Comparison of ENCODE assay signal across 1 cellular context in genomic region chr19:16200038-16200775, GRCh38.
TF ChIP-seq lines count a peak whose summit lies in the region.

No MANE protein-coding gene starts in this region.

TF ChIP-seq in HepG2, 621 proteins besides CTCF, POLR2A, EP300 and RAD21 (continued from another document and continues in another):
- TF ChIP-seq CREB1 (IDR thresholded peaks at IDR 0.05), result no peak
- TF ChIP-seq CREB1 (CRISPR knock-in tag; IDR thresholded peaks at IDR 0.05), result 0 out of 2 replicates have a peak, but pooled peaks have one; percentile 32
- TF ChIP-seq ZNF878 (CRISPR knock-in tag; IDR thresholded peaks at IDR 0.05), result no peak
- no peak for TF ChIP-seq PLRG1 (conservative IDR thresholded peaks at IDR 0.05)
- TF ChIP-seq SIN3A (IDR thresholded peaks at IDR 0.05; ENCODE audit: borderline replicate concordance, low read depth, low read length), result no peak
- peak; percentile 93 for TF ChIP-seq XRCC5 (optimal IDR thresholded peaks at IDR 0.05; ENCODE audit: low read length)
- peak in 1 of 2 experiments; percentile 71; a peak in 1 of 4 replicates for TF ChIP-seq KLF16 (CRISPR knock-in tag; IDR thresholded peaks at IDR 0.05)
- TF ChIP-seq ZNF513 (CRISPR knock-in tag; conservative IDR thresholded peaks at IDR 0.05), result no peak
- no peak for TF ChIP-seq ZNF275 (CRISPR knock-in tag; IDR thresholded peaks at IDR 0.05; ENCODE audit: borderline replicate concordance)
- peak; percentile 59; the same call in 1 of the 2 replicates for TF ChIP-seq CREM (IDR thresholded peaks at IDR 0.05)
- no peak for TF ChIP-seq CREM (CRISPR knock-in tag; IDR thresholded peaks at IDR 0.05)
- no peak for TF ChIP-seq ATF3 (CRISPR knock-in tag; IDR thresholded peaks at IDR 0.05)
- TF ChIP-seq MTA1 (CRISPR knock-in tag; IDR thresholded peaks at IDR 0.05; ENCODE audit: borderline replicate concordance), result peak; percentile 62
- 0 out of 2 replicates have a peak, but pooled peaks have one; percentile 38 for TF ChIP-seq ZNF317 (CRISPR knock-in tag; IDR thresholded peaks at IDR 0.05)
- peak; percentile 70; the same call in 1 of the 2 replicates for TF ChIP-seq ARNT2 (CRISPR knock-in tag; IDR thresholded peaks at IDR 0.05; ENCODE audit: low read depth)
- TF ChIP-seq THAP11 (CRISPR knock-in tag; IDR thresholded peaks at IDR 0.05), result peak; percentile 75
- peak; percentile 72 for TF ChIP-seq MAX (IDR thresholded peaks at IDR 0.05)
- peak; percentile 78; the same call in 2 of the 3 replicates for TF ChIP-seq MXI1 (IDR thresholded peaks at IDR 0.05; ENCODE audit: borderline replicate concordance, low read depth, low read length)
- TF ChIP-seq HDAC2 (CRISPR knock-in tag; IDR thresholded peaks at IDR 0.05), result peak; percentile 81; the same call in 1 of the 2 replicates
- no peak for TF ChIP-seq SUZ12 (IDR thresholded peaks at IDR 0.05; ENCODE audit: low read depth, low read length)
- TF ChIP-seq THAP7 (CRISPR knock-in tag; IDR thresholded peaks at IDR 0.05), result peak; percentile 94
- peak; percentile 48; the same call in 1 of the 2 replicates for TF ChIP-seq ZNF792 (CRISPR knock-in tag; IDR thresholded peaks at IDR 0.05)
- peak; percentile 88 for TF ChIP-seq IRF2 (CRISPR knock-in tag; IDR thresholded peaks at IDR 0.05)
- no peak for TF ChIP-seq AHR (CRISPR knock-in tag; IDR thresholded peaks at IDR 0.05)
- TF ChIP-seq GATA4 (IDR thresholded peaks at IDR 0.05; ENCODE audit: borderline replicate concordance, low read depth), result no peak
- TF ChIP-seq UBTF (CRISPR knock-in tag; IDR thresholded peaks at IDR 0.05), result peak; percentile 80
- TF ChIP-seq ZNF556 (CRISPR knock-in tag; IDR thresholded peaks at IDR 0.05; ENCODE audit: borderline replicate concordance), result peak; percentile 87; the same call in 1 of the 2 replicates
- TF ChIP-seq HNF4G (IDR thresholded peaks at IDR 0.05; ENCODE audit: borderline replicate concordance, low read depth, low read length), result peak; percentile 99
- TF ChIP-seq HNF4G (CRISPR knock-in tag; IDR thresholded peaks at IDR 0.05; ENCODE audit: borderline replicate concordance, low read depth), result peak; percentile 97
- TF ChIP-seq PATZ1 (CRISPR knock-in tag; IDR thresholded peaks at IDR 0.05), result peak; percentile 85
- 0 out of 2 replicates have a peak, but pooled peaks have one; percentile 67 for TF ChIP-seq ZBTB25 (CRISPR knock-in tag; IDR thresholded peaks at IDR 0.05)
- TF ChIP-seq KDM5B (CRISPR knock-in tag; IDR thresholded peaks at IDR 0.05; ENCODE audit: borderline replicate concordance), result no peak
- peak; percentile 92 for TF ChIP-seq ZNF644 (CRISPR knock-in tag; IDR thresholded peaks at IDR 0.05; ENCODE audit: low read depth)
- TF ChIP-seq ZNF18 (CRISPR knock-in tag; IDR thresholded peaks at IDR 0.05; ENCODE audit: insufficient replicate concordance), result no peak
- no peak for TF ChIP-seq RFX3 (CRISPR knock-in tag; IDR thresholded peaks at IDR 0.05)
- no peak for TF ChIP-seq ZNF784 (CRISPR knock-in tag; IDR thresholded peaks at IDR 0.05; ENCODE audit: borderline replicate concordance)
- peak; percentile 89; the same call in 1 of the 2 replicates for TF ChIP-seq TARDBP (CRISPR knock-in tag; IDR thresholded peaks at IDR 0.05)
- no peak for TF ChIP-seq CHCHD3 (CRISPR knock-in tag; IDR thresholded peaks at IDR 0.05)
- peak; percentile 82 for TF ChIP-seq ZBTB34 (CRISPR knock-in tag; IDR thresholded peaks at IDR 0.05)
- TF ChIP-seq ZNF510 (CRISPR knock-in tag; IDR thresholded peaks at IDR 0.05; ENCODE audit: low read depth), result 0 out of 2 replicates have a peak, but pooled peaks have one; percentile 51
- no peak for TF ChIP-seq AKAP8 (CRISPR knock-in tag; IDR thresholded peaks at IDR 0.05)
- peak; percentile 57; the same call in 1 of the 2 replicates for TF ChIP-seq ZNF280D (CRISPR knock-in tag; IDR thresholded peaks at IDR 0.05)
